12 cellular contexts compared by ENCODE assay signal in the genomic region with DNA sequence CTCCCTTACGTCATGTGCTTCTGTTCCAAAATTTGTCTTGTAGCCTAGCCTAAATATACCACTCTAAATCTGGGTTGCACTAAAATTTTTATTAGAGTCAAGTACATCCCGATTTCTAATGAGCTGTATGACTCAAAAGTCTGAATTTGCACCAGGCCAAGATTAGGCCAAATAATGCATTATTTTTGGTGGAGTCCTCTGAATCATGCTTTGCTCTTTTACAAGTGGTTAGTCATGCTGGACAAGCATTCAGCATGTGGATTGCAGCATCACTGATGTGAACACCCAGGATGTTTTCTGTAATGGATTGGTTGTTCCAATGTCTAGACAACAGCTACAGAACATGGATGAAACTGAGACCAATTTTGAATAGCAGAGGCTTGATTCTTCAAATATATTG. TPM values are rescaled to one million over a fixed set of nuclear protein-coding genes. Genes with fewer than 3 reads are reported as not detected.
A peak's percentile ranks its signal among the peaks of the same experiment; 100 is the strongest.
DNase-seq lines count a peak whose midpoint lies in the region; ATAC-seq and TF ChIP-seq lines count a peak whose summit lies in the region.
"Had no signal": no experiment of that assay in that cellular context is flagged by ENCODE, and none has a peak within 500 bp of the region (broad histone marks: within the 10 kb centered on the region; RNA-seq: fewer than 3 reads in every experiment).

No MANE protein-coding gene starts in this region.

- no peak overlapping the region for H3K4me3 ChIP-seq in retinal pigment epithelial cell (ENCODE audit: low read length)
- no peak overlapping the region for H3K4me3 ChIP-seq in effector memory CD4-positive, alpha-beta T cell (ENCODE audit: insufficient read depth, low read depth, low read length, poor library complexity, severe bottlenecking)

- peak; percentile 84 for DNase-seq in DMS79 (lab: John Stamatoyannopoulos, UW)
- no peak for DNase-seq in WTC11 (ENCODE audit: low spot score)
- peak; percentile 85 for DNase-seq in foreskin melanocyte
- DNase-seq in retinal pigment epithelial cell (ENCODE audit: low read depth) = peak; percentile 54
- no peak for DNase-seq in GM20000 (ENCODE audit: low spot score)
- DNase-seq in effector memory CD4-positive, alpha-beta T cell = no peak
- no peak for DNase-seq in natural killer cell treated with Interleukin-12 subunit alpha and Interleukin-12 subunit beta and Interleukin-15 and Interleukin-18, amount 100 ng/mL, for 72 hours (ENCODE audit: low spot score)
- DNase-seq: activated CD4-positive, alpha-beta T cell treated with anti-CD3 and anti-CD28 coated beads, Interleukin-2, amount 10 ng/mL, durations not matched to agents 7 days and 5 days; NCI-H510A treated with DMSO at 0.1 percent for 48 hours had no signal

- TF ChIP-seq CTCF in WTC11 (IDR thresholded peaks at IDR 0.05) (no peak), retinal pigment epithelial cell (conservative IDR thresholded peaks at IDR 0.05; ENCODE audit: low read depth, low read length) (no peak), GM20000 (IDR thresholded peaks at IDR 0.05; ENCODE audit: extremely low read depth, missing control alignments) (no peak)

- no peaks in the 10 kb centered on the region for H3K4me1 Mint-ChIP-seq in WTC11
- H3K4me1 Mint-ChIP-seq in natural killer cell treated with Interleukin-12 subunit alpha and Interleukin-12 subunit beta and Interleukin-15 and Interleukin-18, amount 100 ng/mL, for 72 hours (ENCODE audit: low read depth in 2 of 2) = no peaks in the 10 kb centered on the region
- H3K4me1 Mint-ChIP-seq: activated CD4-positive, alpha-beta T cell treated with anti-CD3 and anti-CD28 coated beads, Interleukin-2, amount 10 ng/mL, durations not matched to agents 7 days and 5 days; nephron had no signal

- no peaks in the 10 kb centered on the region for H3K36me3 ChIP-seq in effector memory CD4-positive, alpha-beta T cell (ENCODE audit: control insufficient read depth, insufficient read depth, low read length)

- no peaks in the 10 kb centered on the region for H3K4me1 ChIP-seq in effector memory CD4-positive, alpha-beta T cell (ENCODE audit: control insufficient read depth, insufficient read depth, low read length, poor library complexity, severe bottlenecking)

- POLR2A ChIA-PET in WTC11 (lab: Charles Lee) = interaction anchor here (0.6 to 1.3 kb wide), 6 partner anchors 12 to 1814 kb away, joined by 3 to 7 read pairs (median 4); no protein-coding TSS in a partner anchor

- peaks cover 52% of the 10 kb centered on the region for H3K36me3 Mint-ChIP-seq in WTC11
- H3K36me3 Mint-ChIP-seq in natural killer cell treated with Interleukin-12 subunit alpha and Interleukin-12 subunit beta and Interleukin-15 and Interleukin-18, amount 100 ng/mL, for 72 hours = peaks cover 19% of the 10 kb centered on the region

- H3K9me3 Mint-ChIP-seq in WTC11 = peaks cover 20% of the 10 kb centered on the region
- H3K9me3 Mint-ChIP-seq in natural killer cell treated with Interleukin-12 subunit alpha and Interleukin-12 subunit beta and Interleukin-15 and Interleukin-18, amount 100 ng/mL, for 72 hours = peaks cover 12% of the 10 kb centered on the region

- no peaks in the 10 kb centered on the region for H3K27me3 ChIP-seq in effector memory CD4-positive, alpha-beta T cell (replicated peaks; ENCODE audit: control insufficient read depth, insufficient read depth, low read length, poor library complexity, severe bottlenecking)

- H3K27ac Mint-ChIP-seq in WTC11 = 0 out of 2 replicates have a peak overlapping the region, but pooled peaks have one; percentile 16
- no peak overlapping the region for H3K27ac Mint-ChIP-seq in natural killer cell treated with Interleukin-12 subunit alpha and Interleukin-12 subunit beta and Interleukin-15 and Interleukin-18, amount 100 ng/mL, for 72 hours
- H3K27ac Mint-ChIP-seq: activated CD4-positive, alpha-beta T cell treated with anti-CD3 and anti-CD28 coated beads, Interleukin-2, amount 10 ng/mL, durations not matched to agents 7 days and 5 days; nephron had no signal

- peaks cover 3% of the 10 kb centered on the region; the same call in 1 of the 2 replicates for H3K27me3 Mint-ChIP-seq in WTC11 (ENCODE audit: low read depth)
- no peaks in the 10 kb centered on the region for H3K27me3 Mint-ChIP-seq in natural killer cell treated with Interleukin-12 subunit alpha and Interleukin-12 subunit beta and Interleukin-15 and Interleukin-18, amount 100 ng/mL, for 72 hours
- H3K27me3 Mint-ChIP-seq: activated CD4-positive, alpha-beta T cell treated with anti-CD3 and anti-CD28 coated beads, Interleukin-2, amount 10 ng/mL, durations not matched to agents 7 days and 5 days had no signal

- H3K9me3 ChIP-seq in effector memory CD4-positive, alpha-beta T cell (ENCODE audit: control insufficient read depth, low read length) = no peaks in the 10 kb centered on the region

- CTCF ChIA-PET in WTC11 (lab: Charles Lee) = interaction anchor here (0.5 to 3.0 kb wide), 51 partner anchors 8 to 315 kb away, joined by 3 to 33 read pairs (median 5); a partner anchor contains a TSS

- no peak for ATAC-seq in WTC11
- ATAC-seq in GM19452 (IDR thresholded peaks at IDR 0.05; ENCODE audit: unreplicated experiment) = no peak
- ATAC-seq in natural killer cell treated with Interleukin-12 subunit alpha and Interleukin-12 subunit beta and Interleukin-15 and Interleukin-18, amount 100 ng/mL, for 72 hours = no peak

- no peak overlapping the region for H3K27ac ChIP-seq in effector memory CD4-positive, alpha-beta T cell (ENCODE audit: insufficient read depth, low read length, poor library complexity, severe bottlenecking)

- H3K4me3 Mint-ChIP-seq in WTC11 = no peak overlapping the region
- H3K4me3 Mint-ChIP-seq in natural killer cell treated with Interleukin-12 subunit alpha and Interleukin-12 subunit beta and Interleukin-15 and Interleukin-18, amount 100 ng/mL, for 72 hours = no peak overlapping the region
- H3K4me3 Mint-ChIP-seq: activated CD4-positive, alpha-beta T cell treated with anti-CD3 and anti-CD28 coated beads, Interleukin-2, amount 10 ng/mL, durations not matched to agents 7 days and 5 days; nephron had no signal

TF ChIP-seq in WTC11, 78 proteins besides CTCF, POLR2A, EP300 and RAD21 (continues in another document):
- TF ChIP-seq ZNF317 (CRISPR knock-in tag; IDR thresholded peaks at IDR 0.05; ENCODE audit: borderline replicate concordance, low read depth) (no peak), CBFB (CRISPR knock-in tag; IDR thresholded peaks at IDR 0.05; ENCODE audit: low read depth) (no peak), MYBL2 (CRISPR knock-in tag; IDR thresholded peaks at IDR 0.05) (no peak)
- TF ChIP-seq, protein P1, sequence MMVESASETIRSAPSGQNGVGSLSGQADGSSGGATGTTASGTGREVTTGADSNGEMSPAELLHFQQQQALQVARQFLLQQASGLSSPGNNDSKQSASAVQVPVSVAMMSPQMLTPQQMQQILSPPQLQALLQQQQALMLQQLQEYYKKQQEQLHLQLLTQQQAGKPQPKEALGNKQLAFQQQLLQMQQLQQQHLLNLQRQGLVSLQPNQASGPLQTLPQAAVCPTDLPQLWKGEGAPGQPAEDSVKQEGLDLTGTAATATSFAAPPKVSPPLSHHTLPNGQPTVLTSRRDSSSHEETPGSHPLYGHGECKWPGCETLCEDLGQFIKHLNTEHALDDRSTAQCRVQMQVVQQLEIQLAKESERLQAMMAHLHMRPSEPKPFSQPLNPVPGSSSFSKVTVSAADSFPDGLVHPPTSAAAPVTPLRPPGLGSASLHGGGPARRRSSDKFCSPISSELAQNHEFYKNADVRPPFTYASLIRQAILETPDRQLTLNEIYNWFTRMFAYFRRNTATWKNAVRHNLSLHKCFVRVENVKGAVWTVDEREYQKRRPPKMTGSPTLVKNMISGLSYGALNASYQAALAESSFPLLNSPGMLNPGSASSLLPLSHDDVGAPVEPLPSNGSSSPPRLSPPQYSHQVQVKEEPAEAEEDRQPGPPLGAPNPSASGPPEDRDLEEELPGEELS (CRISPR knock-in tag; IDR thresholded peaks at IDR 0.05) = no peak
- TF ChIP-seq, protein P2, sequence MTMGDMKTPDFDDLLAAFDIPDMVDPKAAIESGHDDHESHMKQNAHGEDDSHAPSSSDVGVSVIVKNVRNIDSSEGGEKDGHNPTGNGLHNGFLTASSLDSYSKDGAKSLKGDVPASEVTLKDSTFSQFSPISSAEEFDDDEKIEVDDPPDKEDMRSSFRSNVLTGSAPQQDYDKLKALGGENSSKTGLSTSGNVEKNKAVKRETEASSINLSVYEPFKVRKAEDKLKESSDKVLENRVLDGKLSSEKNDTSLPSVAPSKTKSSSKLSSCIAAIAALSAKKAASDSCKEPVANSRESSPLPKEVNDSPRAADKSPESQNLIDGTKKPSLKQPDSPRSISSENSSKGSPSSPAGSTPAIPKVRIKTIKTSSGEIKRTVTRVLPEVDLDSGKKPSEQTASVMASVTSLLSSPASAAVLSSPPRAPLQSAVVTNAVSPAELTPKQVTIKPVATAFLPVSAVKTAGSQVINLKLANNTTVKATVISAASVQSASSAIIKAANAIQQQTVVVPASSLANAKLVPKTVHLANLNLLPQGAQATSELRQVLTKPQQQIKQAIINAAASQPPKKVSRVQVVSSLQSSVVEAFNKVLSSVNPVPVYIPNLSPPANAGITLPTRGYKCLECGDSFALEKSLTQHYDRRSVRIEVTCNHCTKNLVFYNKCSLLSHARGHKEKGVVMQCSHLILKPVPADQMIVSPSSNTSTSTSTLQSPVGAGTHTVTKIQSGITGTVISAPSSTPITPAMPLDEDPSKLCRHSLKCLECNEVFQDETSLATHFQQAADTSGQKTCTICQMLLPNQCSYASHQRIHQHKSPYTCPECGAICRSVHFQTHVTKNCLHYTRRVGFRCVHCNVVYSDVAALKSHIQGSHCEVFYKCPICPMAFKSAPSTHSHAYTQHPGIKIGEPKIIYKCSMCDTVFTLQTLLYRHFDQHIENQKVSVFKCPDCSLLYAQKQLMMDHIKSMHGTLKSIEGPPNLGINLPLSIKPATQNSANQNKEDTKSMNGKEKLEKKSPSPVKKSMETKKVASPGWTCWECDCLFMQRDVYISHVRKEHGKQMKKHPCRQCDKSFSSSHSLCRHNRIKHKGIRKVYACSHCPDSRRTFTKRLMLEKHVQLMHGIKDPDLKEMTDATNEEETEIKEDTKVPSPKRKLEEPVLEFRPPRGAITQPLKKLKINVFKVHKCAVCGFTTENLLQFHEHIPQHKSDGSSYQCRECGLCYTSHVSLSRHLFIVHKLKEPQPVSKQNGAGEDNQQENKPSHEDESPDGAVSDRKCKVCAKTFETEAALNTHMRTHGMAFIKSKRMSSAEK (CRISPR knock-in tag; IDR thresholded peaks at IDR 0.05; ENCODE audit: borderline replicate concordance) = no peak

RNA-seq across cellular contexts. Expression of a gene that starts 23.7 kb away (rescaled TPM):
- 61.6 to 62.7 TPM (median 61.8 TPM) in 3 replicates for total RNA-seq in WTC11 (2021)
- total RNA-seq in natural killer cell treated with Interleukin-12 subunit alpha and Interleukin-12 subunit beta and Interleukin-15 and Interleukin-18, amount 100 ng/mL, for 72 hours = 10 to 100 TPM; 11.2 to 13.9 TPM

RNA-seq across cellular contexts. Expression of a gene that starts 24.4 kb away (rescaled TPM):
- total RNA-seq in WTC11 (2021) = 0.33 TPM in 1 of 3 replicates, not detected in the others
- not detected for total RNA-seq in natural killer cell treated with Interleukin-12 subunit alpha and Interleukin-12 subunit beta and Interleukin-15 and Interleukin-18, amount 100 ng/mL, for 72 hours
- total RNA-seq: dermis microvascular lymphatic vessel endothelial cell had no signal

Comparison
In these comparisons a context has a peak if more than half of its experiments do, and no peak if none do; other contexts are left out.
1. DNase-seq: peak in DMS79 (single experiment), foreskin melanocyte (single experiment) and retinal pigment epithelial cell (single experiment); none in WTC11 (single experiment), GM20000 (single experiment), effector memory CD4-positive, alpha-beta T cell (0 of 3) and natural killer cell treated with Interleukin-12 subunit alpha and Interleukin-12 subunit beta and Interleukin-15 and Interleukin-18, amount 100 ng/mL, for 72 hours (single experiment).